In the genomic region with DNA sequence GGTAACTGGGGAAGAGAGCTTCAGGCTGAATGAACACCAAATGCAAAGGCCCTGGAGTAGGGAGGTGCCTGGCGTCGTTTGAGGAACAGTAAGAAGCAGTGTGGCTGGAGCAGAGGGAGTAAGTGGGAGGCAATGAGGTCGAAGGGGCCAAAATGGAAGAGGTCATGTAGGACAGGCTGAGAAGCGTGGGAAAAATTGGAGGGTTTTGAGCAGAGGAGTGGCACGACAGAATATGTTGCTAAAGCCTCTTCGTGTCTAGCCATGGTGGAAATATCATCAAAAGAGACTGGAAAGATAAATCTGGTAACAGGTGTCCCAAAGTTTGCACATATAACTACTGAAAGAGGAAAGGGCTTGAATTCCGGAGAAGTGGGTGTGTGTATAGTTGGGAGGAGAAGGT, we compare ENCODE assay signal across 10 cellular contexts. TPM values are rescaled to one million over a fixed set of nuclear protein-coding genes. Genes with fewer than 3 reads are reported as not detected.
DNase-seq lines count a peak whose midpoint lies in the region; ATAC-seq and TF ChIP-seq lines count a peak whose summit lies in the region.
"Had no signal": no experiment of that assay in that cellular context is flagged by ENCODE, and none has a peak within 500 bp of the region (broad histone marks: within the 10 kb centered on the region; RNA-seq: fewer than 3 reads in every experiment).

No MANE protein-coding gene starts in this region.

- no peak for TF ChIP-seq POLR2A in uterus (IDR thresholded peaks at IDR 0.05)

- DNase-seq in left ventricle myocardium inferior (no peak), left ventricle myocardium superior (no peak), uterus (no peak), mucosa of gallbladder (ENCODE audit: low spot score) (no peak)
- no peak for DNase-seq in activated T-helper 2 cell treated with anti-CD3 and anti-CD28 coated beads, Interferon-gamma antibody, Interleukin-2, Interleukin-4, amounts not matched to agents 10 μg/mL and 5 μg/mL and 100 μg/mL, durations not matched to agents 14 hours and 24 hours and 36 hours (ENCODE audit: low spot score)
- DNase-seq: IMR-90 had no signal

- H3K4me1 ChIP-seq in left ventricle myocardium inferior: peaks cover 28% of the 10 kb centered on the region
- H3K4me1 ChIP-seq in muscle layer of duodenum (ENCODE audit: control insufficient read depth in 1 of 2, insufficient read depth in 2 of 2, low read length in 2 of 2): peaks cover 3 to 29% of the 10 kb centered on the region in 2 donors
- H3K4me1 ChIP-seq in uterus: peaks cover 0 to 19% of the 10 kb centered on the region in 2 donors

- peaks cover 72% of the 10 kb centered on the region for H3K27me3 ChIP-seq in left ventricle myocardium inferior (ENCODE audit: low read depth)
- H3K27me3 ChIP-seq in muscle layer of duodenum (ENCODE audit: low read depth, low read length): peaks cover 23% of the 10 kb centered on the region
- H3K27me3 ChIP-seq in uterus: no peaks in the 10 kb centered on the region

- H3K36me3 ChIP-seq in left ventricle myocardium inferior (no peaks in the 10 kb centered on the region), muscle layer of duodenum (ENCODE audit: control insufficient read depth in 1 of 2, insufficient read depth in 2 of 2, low read length in 2 of 2) (no peaks in the 10 kb centered on the region), uterus (no peaks in the 10 kb centered on the region)

- no peaks in the 10 kb centered on the region for H3K9me3 ChIP-seq in left ventricle myocardium inferior (replicated peaks)
- H3K9me3 ChIP-seq in muscle layer of duodenum (ENCODE audit: control insufficient read depth in 1 of 2, low read length in 2 of 2): no peaks in the 10 kb centered on the region
- H3K9me3 ChIP-seq in uterus: no peaks in the 10 kb centered on the region

- TF ChIP-seq CTCF in left ventricle myocardium inferior (IDR thresholded peaks at IDR 0.05; ENCODE audit: borderline replicate concordance) (no peak), uterus (IDR thresholded peaks at IDR 0.05) (no peak)

- peaks cover 15% of the 10 kb centered on the region for H3K4me1 Mint-ChIP-seq in activated T-helper 2 cell treated with anti-CD3 and anti-CD28 coated beads, Interferon-gamma antibody, Interleukin-2, Interleukin-4, amounts not matched to agents 10 μg/mL and 5 μg/mL and 100 μg/mL, durations not matched to agents 14 hours and 24 hours and 36 hours (ENCODE audit: low read depth)

- no peaks in the 10 kb centered on the region for H3K36me3 Mint-ChIP-seq in activated T-helper 2 cell treated with anti-CD3 and anti-CD28 coated beads, Interferon-gamma antibody, Interleukin-2, Interleukin-4, amounts not matched to agents 10 μg/mL and 5 μg/mL and 100 μg/mL, durations not matched to agents 14 hours and 24 hours and 36 hours (ENCODE audit: low read depth)

- no peak overlapping the region for H3K27ac ChIP-seq in left ventricle myocardium inferior (replicated peaks)
- no peak overlapping the region for H3K27ac ChIP-seq in muscle layer of duodenum (ENCODE audit: low read length)
- H3K27ac ChIP-seq in uterus: no peak overlapping the region
- H3K27ac ChIP-seq: hepatocyte had no signal

- no peaks in the 10 kb centered on the region for H3K9me3 Mint-ChIP-seq in activated T-helper 2 cell treated with anti-CD3 and anti-CD28 coated beads, Interferon-gamma antibody, Interleukin-2, Interleukin-4, amounts not matched to agents 10 μg/mL and 5 μg/mL and 100 μg/mL, durations not matched to agents 14 hours and 24 hours and 36 hours

- H3K4me3 ChIP-seq in left ventricle myocardium inferior: peak overlapping the region; percentile 77
- peak overlapping the region; percentile 21 to 83 for H3K4me3 ChIP-seq in muscle layer of duodenum (ENCODE audit: low read depth in 1 of 2, low read length in 2 of 2)
- peak overlapping the region; percentile 59 to 73 for H3K4me3 ChIP-seq in uterus
- H3K4me3 ChIP-seq: hepatocyte had no signal

- no peak overlapping the region for H3K27ac Mint-ChIP-seq in activated T-helper 2 cell treated with anti-CD3 and anti-CD28 coated beads, Interferon-gamma antibody, Interleukin-2, Interleukin-4, amounts not matched to agents 10 μg/mL and 5 μg/mL and 100 μg/mL, durations not matched to agents 14 hours and 24 hours and 36 hours

- ATAC-seq in left ventricle myocardium superior (no peak), HG02759 (IDR thresholded peaks at IDR 0.05; ENCODE audit: unreplicated experiment) (no peak), HG03439 (IDR thresholded peaks at IDR 0.05; ENCODE audit: unreplicated experiment) (no peak)

- peaks cover 46% of the 10 kb centered on the region for H3K27me3 Mint-ChIP-seq in activated T-helper 2 cell treated with anti-CD3 and anti-CD28 coated beads, Interferon-gamma antibody, Interleukin-2, Interleukin-4, amounts not matched to agents 10 μg/mL and 5 μg/mL and 100 μg/mL, durations not matched to agents 14 hours and 24 hours and 36 hours (ENCODE audit: low read depth)

- intact Hi-C loops in left ventricle myocardium inferior (cut with micrococcal nuclease): no loop called here
- intact Hi-C loops in left ventricle myocardium superior (cut with micrococcal nuclease): no loop called here
- intact Hi-C loops in activated T-helper 2 cell treated with anti-CD3 and anti-CD28 coated beads, Interferon-gamma antibody, Interleukin-2, Interleukin-4, amounts not matched to agents 10 μg/mL and 5 μg/mL and 100 μg/mL, durations not matched to agents 14 hours and 24 hours and 36 hours (cut with micrococcal nuclease): loop anchor here (5.0 to 10.0 kb wide), 2 partner anchors 146 to 562 kb away; partner anchors contain the start of gene FRMD6
- intact Hi-C loops in uterus (cut with DNase I; ENCODE audit: low total_unique reads): no loop called here

- peak overlapping the region; percentile 40 for H3K4me3 Mint-ChIP-seq in activated T-helper 2 cell treated with anti-CD3 and anti-CD28 coated beads, Interferon-gamma antibody, Interleukin-2, Interleukin-4, amounts not matched to agents 10 μg/mL and 5 μg/mL and 100 μg/mL, durations not matched to agents 14 hours and 24 hours and 36 hours (ENCODE audit: low read depth)

RNA-seq across cellular contexts. Expression of gene TRIM9, which starts 1.9 kb away (rescaled TPM):
- total RNA-seq in left ventricle myocardium inferior (0.27 TPM), left ventricle myocardium superior (0.42 TPM), uterus (1 to 10 TPM; 2.4 to 7.6 (median 3.4) TPM), mucosa of gallbladder (31.2 TPM)
- total RNA-seq in activated T-helper 2 cell treated with anti-CD3 and anti-CD28 coated beads, Interferon-gamma antibody, Interleukin-2, Interleukin-4, amounts not matched to agents 10 μg/mL and 5 μg/mL and 100 μg/mL, durations not matched to agents 14 hours and 24 hours and 36 hours: 0.46 TPM in 2 replicates
